ENCODE assay signal across 1 cellular context in genomic region chr7:158003441-158004122, GRCh38.
TF ChIP-seq lines count a peak whose summit lies in the region.

No MANE protein-coding gene starts in this region.

TF ChIP-seq in H1, 55 proteins besides CTCF, POLR2A, EP300 and RAD21 (continued from another document):
- TF ChIP-seq JUND (IDR thresholded peaks at IDR 0.05; ENCODE audit: low read length): no peak
- TF ChIP-seq RXRA (IDR thresholded peaks at IDR 0.05; ENCODE audit: insufficient read depth, low read depth, low read length): no peak
- no peak for TF ChIP-seq ASH2L (IDR thresholded peaks at IDR 0.05; ENCODE audit: low read length)
- TF ChIP-seq POLR2AphosphoS5 (IDR thresholded peaks at IDR 0.05; ENCODE audit: low read depth, low read length): no peak
- no peak for TF ChIP-seq CREB1 (IDR thresholded peaks at IDR 0.05)
- no peak for TF ChIP-seq ATF2 (IDR thresholded peaks at IDR 0.05; ENCODE audit: low read length)
- no peak for TF ChIP-seq CTBP2 (IDR thresholded peaks at IDR 0.05; ENCODE audit: borderline replicate concordance, insufficient read depth, insufficient read length, low read length)
- no peak for TF ChIP-seq SUZ12 (IDR thresholded peaks at IDR 0.05; ENCODE audit: low read length)
